In the genomic region with DNA sequence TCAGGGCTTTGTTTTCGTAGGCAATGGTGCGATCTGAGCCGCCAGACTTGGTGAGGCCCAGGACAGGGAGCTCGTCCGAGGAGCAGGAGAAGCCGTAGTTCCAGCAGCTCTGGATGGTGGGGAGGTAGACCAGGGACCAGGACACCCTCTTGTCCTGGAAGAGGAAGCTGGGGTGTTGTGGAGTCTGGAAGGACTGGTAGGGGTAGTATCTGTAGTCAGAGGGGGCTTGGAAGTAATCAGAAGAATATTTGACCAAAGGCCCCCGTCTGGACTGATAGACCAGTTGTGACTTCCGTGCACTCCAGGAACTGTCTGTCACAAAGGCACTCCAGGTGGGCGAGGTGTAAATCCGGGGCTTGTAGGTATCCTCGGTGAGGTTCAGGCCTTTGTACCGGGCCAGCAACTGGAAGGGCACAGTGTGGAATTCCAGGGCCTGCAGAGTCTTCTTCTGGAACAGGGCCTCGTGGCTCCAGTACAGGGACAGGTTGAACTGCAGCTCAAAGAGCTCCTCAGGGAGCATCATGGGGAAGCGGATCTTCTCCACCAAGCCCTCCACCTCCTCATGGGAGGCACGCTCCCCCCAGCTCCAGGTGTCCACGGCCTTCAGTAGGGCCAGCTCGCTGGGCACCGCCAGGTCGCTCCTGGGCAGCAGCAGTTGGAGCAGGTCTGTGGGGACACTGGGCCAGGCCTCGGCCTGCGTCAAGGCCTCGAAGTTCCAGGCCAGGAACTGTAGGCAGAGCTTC, we compare ENCODE assay signal across 11 cellular contexts. TPM values are rescaled to one million over a fixed set of nuclear protein-coding genes. Genes with fewer than 3 reads are reported as not detected.
A peak's percentile ranks its signal among the peaks of the same experiment; 100 is the strongest.
DNase-seq lines count a peak whose midpoint lies in the region; ATAC-seq and TF ChIP-seq lines count a peak whose summit lies in the region.
"Had no signal": no experiment of that assay in that cellular context is flagged by ENCODE, and none has a peak within 500 bp of the region (broad histone marks: within the 10 kb centered on the region; RNA-seq: fewer than 3 reads in every experiment).

No MANE protein-coding gene starts in this region.

- ATAC-seq in Right ventricle myocardium superior (ENCODE audit: poor library complexity), result no peak
- ATAC-seq in HG03039 (IDR thresholded peaks at IDR 0.05; ENCODE audit: unreplicated experiment), result no peak
- no peak for ATAC-seq in left lobe of liver
- ATAC-seq in GM19452 (IDR thresholded peaks at IDR 0.05; ENCODE audit: unreplicated experiment), result no peak
- ATAC-seq in HG03378 (IDR thresholded peaks at IDR 0.05; ENCODE audit: unreplicated experiment), result no peak

- no peaks in the 10 kb centered on the region for H3K79me2 ChIP-seq in neural progenitor cell (ENCODE audit: low read depth)

- H3K9me3 Mint-ChIP-seq in brain (peaks cover 0 to 2% (median 0%) of the 10 kb centered on the region in 5 experiments), neural progenitor cell (no peaks in the 10 kb centered on the region)
- H3K9me3 Mint-ChIP-seq: naive B cell had no signal

- H3K4me3 ChIP-seq in left ventricle myocardium inferior, result peak overlapping the region; percentile 31
- no peak overlapping the region for H3K4me3 ChIP-seq in neural progenitor cell
- H3K4me3 ChIP-seq: GM12878, suprapubic skin had no signal

- H2AFZ ChIP-seq in neural progenitor cell (replicated peaks), result no peak overlapping the region

- peaks cover 8% of the 10 kb centered on the region for H3K27me3 Mint-ChIP-seq in brain
- H3K27me3 Mint-ChIP-seq in neural progenitor cell (ENCODE audit: insufficient read depth, low read depth), result peaks cover 15% of the 10 kb centered on the region
- H3K27me3 Mint-ChIP-seq: naive B cell had no signal

- H3K9me3 ChIP-seq in left ventricle myocardium inferior (replicated peaks) (no peaks in the 10 kb centered on the region), neural progenitor cell (ENCODE audit: low read depth) (no peaks in the 10 kb centered on the region)
- H3K9me3 ChIP-seq: suprapubic skin had no signal

- no peak overlapping the region for H3K4me2 ChIP-seq in neural progenitor cell

- H3K36me3 Mint-ChIP-seq in brain (peaks cover 12% of the 10 kb centered on the region), neural progenitor cell (no peaks in the 10 kb centered on the region)
- H3K36me3 Mint-ChIP-seq: naive B cell had no signal

- H3K27ac Mint-ChIP-seq in brain (peak overlapping the region in 4 of 5 experiments; percentile 77 to 97 (median 94)), neural progenitor cell (no peak overlapping the region)

- no peaks in the 10 kb centered on the region for H4K20me1 ChIP-seq in neural progenitor cell (ENCODE audit: low read depth)

- H3K4me3 Mint-ChIP-seq in brain (no peak overlapping the region), neural progenitor cell (peak overlapping the region; percentile 74)

- no peaks in the 10 kb centered on the region for H3K27me3 ChIP-seq in left ventricle myocardium inferior (ENCODE audit: low read depth)
- H3K27me3 ChIP-seq in neural progenitor cell, result no peaks in the 10 kb centered on the region
- H3K27me3 ChIP-seq: suprapubic skin had no signal

- peaks cover 47% of the 10 kb centered on the region for H3K4me1 Mint-ChIP-seq in brain
- H3K4me1 Mint-ChIP-seq in neural progenitor cell, result peaks cover 31% of the 10 kb centered on the region

- TF ChIP-seq CTCF in left ventricle myocardium inferior (IDR thresholded peaks at IDR 0.05; ENCODE audit: borderline replicate concordance) (no peak), brain (conservative IDR thresholded peaks at IDR 0.05) (no peak), neural progenitor cell (IDR thresholded peaks at IDR 0.05) (no peak)

- DNase-seq in left ventricle myocardium inferior (no peak), Right ventricle myocardium superior (no peak), neural progenitor cell (ENCODE audit: low spot score) (no peak), left lobe of liver (ENCODE audit: low spot score) (no peak)

- peaks cover 60% of the 10 kb centered on the region for H3K4me1 ChIP-seq in left ventricle myocardium inferior
- H3K4me1 ChIP-seq in neural progenitor cell, result peaks cover 6% of the 10 kb centered on the region

- intact Hi-C loops in left ventricle myocardium inferior (cut with micrococcal nuclease) (loop anchor here (5.0 kb wide), 1 partner anchor 110 kb away; no protein-coding TSS in a partner anchor), Right ventricle myocardium superior (cut with DNase I) (loop anchor here (1.0 kb wide), 1 partner anchor 107 kb away; no protein-coding TSS in a partner anchor)

- H3F3A ChIP-seq in neural progenitor cell (ENCODE audit: low read depth), result no peaks in the 10 kb centered on the region

- no peak overlapping the region for H3K9ac ChIP-seq in neural progenitor cell

- H3K36me3 ChIP-seq in left ventricle myocardium inferior (peaks cover 38% of the 10 kb centered on the region), neural progenitor cell (no peaks in the 10 kb centered on the region)
- H3K36me3 ChIP-seq: suprapubic skin had no signal

- peak overlapping the region; percentile 75 for H3K27ac ChIP-seq in left ventricle myocardium inferior (replicated peaks)
- H3K27ac ChIP-seq in neural progenitor cell, result no peak overlapping the region
- H3K27ac ChIP-seq: suprapubic skin had no signal

RNA-seq across cellular contexts. Expression of a gene that starts 7.8 kb away (rescaled TPM):
- 585 TPM for total RNA-seq in left ventricle myocardium inferior
- total RNA-seq in Right ventricle myocardium superior, result 499 TPM
- 265 TPM for polyA plus RNA-seq in brain (ENCODE audit: insufficient read depth, low read depth, low replicate concordance)
- 17.5 and 64.3 TPM in 2 replicates for total RNA-seq in neural progenitor cell (ENCODE audit: low replicate concordance)
- total RNA-seq in left lobe of liver, result 141 TPM

RNA-seq across cellular contexts. Expression of a gene that starts 37.6 kb away (rescaled TPM):
- total RNA-seq in left ventricle myocardium inferior (24.2 TPM), Right ventricle myocardium superior (29.8 TPM), neural progenitor cell (ENCODE audit: low replicate concordance) (24.3 and 61.3 TPM in 2 replicates), left lobe of liver (20.4 TPM)
- 64.2 TPM for polyA plus RNA-seq in brain (ENCODE audit: insufficient read depth, low read depth, low replicate concordance)

RNA-seq across cellular contexts. Expression of a gene that starts 46.7 kb away (rescaled TPM):
- 91.8 TPM for total RNA-seq in left ventricle myocardium inferior
- 114 TPM for total RNA-seq in Right ventricle myocardium superior
- polyA plus RNA-seq in brain (ENCODE audit: insufficient read depth, low read depth, low replicate concordance), result 314 TPM
- 19.8 and 22.3 TPM in 2 replicates for total RNA-seq in neural progenitor cell (ENCODE audit: low replicate concordance)
- 26.4 TPM for total RNA-seq in left lobe of liver

RNA-seq across cellular contexts. Expression of a gene that starts 52.0 kb away (rescaled TPM):
- total RNA-seq in left ventricle myocardium inferior (146 TPM), Right ventricle myocardium superior (143 TPM), neural progenitor cell (ENCODE audit: low replicate concordance) (1.4 and 2.6 TPM in 2 replicates), left lobe of liver (15.5 TPM)
- 16.9 TPM for polyA plus RNA-seq in brain (ENCODE audit: insufficient read depth, low read depth, low replicate concordance)
